Comparison of ENCODE assay signal across 1 cellular context in genomic region chr11:17276236-17277023, GRCh38.
TF ChIP-seq lines count a peak whose summit lies in the region.

Gene NUCB2, plus strand, starts transcription at chr11:17276739. Its CDS starts 18,585 bp downstream, at chr11:17295324.

TF ChIP-seq in HepG2, 621 proteins besides CTCF, POLR2A, EP300 and RAD21 (continued from another document):
- TF ChIP-seq UBTF (CRISPR knock-in tag; IDR thresholded peaks at IDR 0.05): peak; percentile 78; the same call in 1 of the 2 replicates
- TF ChIP-seq HMG20A (CRISPR knock-in tag; IDR thresholded peaks at IDR 0.05; ENCODE audit: borderline replicate concordance): no peak
- TF ChIP-seq NR2C2 (CRISPR knock-in tag; IDR thresholded peaks at IDR 0.05; ENCODE audit: borderline replicate concordance): peak; percentile 34; the same call in 1 of the 2 replicates
- no peak for TF ChIP-seq ARID5B (CRISPR knock-in tag; IDR thresholded peaks at IDR 0.05)
- peak; percentile 95; the same call in 1 of the 2 replicates for TF ChIP-seq CREBL2 (CRISPR knock-in tag; IDR thresholded peaks at IDR 0.05; ENCODE audit: borderline replicate concordance)
- no peak for TF ChIP-seq JUND (CRISPR knock-in tag; IDR thresholded peaks at IDR 0.05)
- no peak; the same call in 1 of the 2 replicates for TF ChIP-seq ZBTB26 (CRISPR knock-in tag; IDR thresholded peaks at IDR 0.05; ENCODE audit: borderline replicate concordance)
- no peak for TF ChIP-seq AGO2 (optimal IDR thresholded peaks at IDR 0.05; ENCODE audit: low read depth, low read length)
- TF ChIP-seq HOXA3 (CRISPR knock-in tag; IDR thresholded peaks at IDR 0.05): peak; percentile 67; the same call in 1 of the 2 replicates
- no peak for TF ChIP-seq ZNF430 (CRISPR knock-in tag; IDR thresholded peaks at IDR 0.05)
- TF ChIP-seq ZNF451 (CRISPR knock-in tag; IDR thresholded peaks at IDR 0.05): peak; percentile 89
- TF ChIP-seq NFIB (CRISPR knock-in tag; IDR thresholded peaks at IDR 0.05; ENCODE audit: borderline replicate concordance): no peak
- TF ChIP-seq ZNF280D (CRISPR knock-in tag; IDR thresholded peaks at IDR 0.05): no peak
- peak; percentile 95 for TF ChIP-seq ZFY (CRISPR knock-in tag; IDR thresholded peaks at IDR 0.05)
- TF ChIP-seq AGO1 (IDR thresholded peaks at IDR 0.05; ENCODE audit: low read depth, low read length, poor library complexity, severe bottlenecking): no peak
- no peak for TF ChIP-seq STAT5B (CRISPR knock-in tag; IDR thresholded peaks at IDR 0.05)
- no peak for TF ChIP-seq AFF4 (CRISPR knock-in tag; IDR thresholded peaks at IDR 0.05)
- TF ChIP-seq SALL2 (CRISPR knock-in tag; IDR thresholded peaks at IDR 0.05): no peak
- no peak for TF ChIP-seq ZBTB44 (CRISPR knock-in tag; IDR thresholded peaks at IDR 0.05)
- 0 out of 2 replicates have a peak, but pooled peaks have one; percentile 48 for TF ChIP-seq ZNF33B (CRISPR knock-in tag; IDR thresholded peaks at IDR 0.05)
- no peak for TF ChIP-seq RARG (CRISPR knock-in tag; IDR thresholded peaks at IDR 0.05; ENCODE audit: low read depth)
